In the genomic region with DNA sequence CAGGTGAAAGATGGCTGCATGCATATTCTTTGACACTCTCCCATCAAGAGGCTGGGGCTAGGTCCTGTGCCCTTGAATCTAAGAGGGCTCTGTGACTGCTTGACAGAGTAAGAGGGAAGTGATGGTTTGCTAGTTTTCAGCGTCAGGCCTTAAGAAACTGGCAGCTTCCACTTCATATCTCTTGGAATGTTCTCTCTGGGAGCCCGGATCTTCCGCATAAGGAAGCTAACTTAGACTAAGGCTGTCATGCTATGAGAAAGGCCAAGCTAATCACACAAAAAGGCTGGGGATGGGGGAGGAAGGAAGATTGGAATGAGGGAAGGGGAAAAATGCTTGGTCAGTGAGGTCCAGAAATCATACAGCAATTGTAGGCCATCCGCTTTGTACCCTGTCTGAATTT, we compare ENCODE assay signal across 29 cellular contexts. TPM values are rescaled to one million over a fixed set of nuclear protein-coding genes. Genes with fewer than 3 reads are reported as not detected.
DNase-seq lines count a peak whose midpoint lies in the region; ATAC-seq, FAIRE-seq and TF ChIP-seq lines count a peak whose summit lies in the region.
"Had no signal": no experiment of that assay in that cellular context is flagged by ENCODE, and none has a peak within 500 bp of the region (broad histone marks: within the 10 kb centered on the region; RNA-seq: fewer than 3 reads in every experiment).

No MANE protein-coding gene starts in this region.

- TF ChIP-seq CTCF in WTC11 (IDR thresholded peaks at IDR 0.05) = no peak
- TF ChIP-seq CTCF in chondrocyte (IDR thresholded peaks at IDR 0.05) = no peak
- no peak for TF ChIP-seq CTCF in omental fat pad (IDR thresholded peaks at IDR 0.05)
- TF ChIP-seq CTCF in kidney (IDR thresholded peaks at IDR 0.05; ENCODE audit: borderline replicate concordance, extremely low read depth, insufficient read depth) = no peak
- TF ChIP-seq CTCF in lower lobe of right lung (IDR thresholded peaks at IDR 0.05) = no peak

- H3K36me3 Mint-ChIP-seq in WTC11 (peaks cover 5% of the 10 kb centered on the region), chondrocyte (ENCODE audit: low read depth) (no peaks in the 10 kb centered on the region)
- H3K36me3 Mint-ChIP-seq: stimulated activated effector memory CD8-positive, alpha-beta T cell treated with anti-CD3 and anti-CD28 coated beads, Interleukin-12 subunit alpha, Interleukin-12 subunit beta, amount 100 ng/mL, for 72 hours had no signal

- no peak for FAIRE-seq in kidney (lab: Jason Lieb, UNC)
- FAIRE-seq: endothelial cell of umbilical vein, K562 had no signal

- H3K27ac ChIP-seq in kidney (ENCODE audit: low read depth in 2 of 2, low read length in 2 of 2) (no peak overlapping the region), lower lobe of right lung (no peak overlapping the region)
- H3K27ac ChIP-seq: BLaER1 treated with 17β-estradiol and CSF1 and Interleukin-3, amounts not matched to agents 10 nM and 100 nM; dorsolateral prefrontal cortex; SJCRH30 had no signal

- H3K27me3 Mint-ChIP-seq in WTC11 (ENCODE audit: low read depth) (no peaks in the 10 kb centered on the region), chondrocyte (ENCODE audit: low read depth) (no peaks in the 10 kb centered on the region)
- H3K27me3 Mint-ChIP-seq: activated naive CD4-positive, alpha-beta T cell treated with anti-CD3 and anti-CD28 coated beads, Interleukin-2, amount 10 ng/mL, durations not matched to agents 7 days and 5 days; central memory CD8-positive, alpha-beta T cell had no signal

- H3K4me3 ChIP-seq in kidney (ENCODE audit: low read length in 2 of 2) (no peak overlapping the region), lower lobe of right lung (no peak overlapping the region)
- H3K4me3 ChIP-seq: BLaER1 treated with 17β-estradiol and CSF1 and Interleukin-3, amounts not matched to agents 10 nM and 100 nM; dorsolateral prefrontal cortex; K562; SJCRH30 had no signal

- peaks cover 0 to 5% of the 10 kb centered on the region in 2 donors for H3K4me1 ChIP-seq in kidney (ENCODE audit: control insufficient read depth in 1 of 2, insufficient read depth in 1 of 2, low read depth in 1 of 2, low read length in 2 of 2)
- peaks cover 25% of the 10 kb centered on the region for H3K4me1 ChIP-seq in lower lobe of right lung

- intact Hi-C loops in left ventricle myocardium superior (cut with micrococcal nuclease) (no loop called here), kidney (cut with DNase I) (no loop called here), lower lobe of right lung (cut with DNase I) (no loop called here)

- no peaks in the 10 kb centered on the region for H3K9me3 Mint-ChIP-seq in WTC11
- no peaks in the 10 kb centered on the region for H3K9me3 Mint-ChIP-seq in chondrocyte (ENCODE audit: low read depth)
- H3K9me3 Mint-ChIP-seq: activated naive CD4-positive, alpha-beta T cell treated with anti-CD3 and anti-CD28 coated beads, Interleukin-2, amount 10 ng/mL, durations not matched to agents 7 days and 5 days; central memory CD8-positive, alpha-beta T cell; naive thymus-derived CD4-positive, alpha-beta T cell had no signal

- H3K4me3 Mint-ChIP-seq in WTC11 = no peak overlapping the region
- no peak overlapping the region for H3K4me3 Mint-ChIP-seq in chondrocyte (ENCODE audit: unreplicated experiment)
- H3K4me3 Mint-ChIP-seq: activated naive CD4-positive, alpha-beta T cell treated with anti-CD3 and anti-CD28 coated beads, Interleukin-2, amount 10 ng/mL, durations not matched to agents 7 days and 5 days; activated T-cell treated with anti-CD3 and anti-CD28 coated beads, Interleukin-2, amount 50 U/mL, for 72 hours; central memory CD8-positive, alpha-beta T cell; naive thymus-derived CD4-positive, alpha-beta T cell; stimulated activated effector memory CD8-positive, alpha-beta T cell treated with anti-CD3 and anti-CD28 coated beads, Interleukin-12 subunit alpha, Interleukin-12 subunit beta, amount 100 ng/mL, for 72 hours had no signal

- CTCF ChIA-PET in WTC11 (lab: Charles Lee) = interaction anchor here (1.0 to 1.8 kb wide), 2 partner anchors 48 to 51 kb away, joined by 4 read pairs; no protein-coding TSS in a partner anchor

- H3K4me1 Mint-ChIP-seq in WTC11 (peaks cover 63% of the 10 kb centered on the region), chondrocyte (ENCODE audit: low read depth) (peaks cover 48% of the 10 kb centered on the region)
- H3K4me1 Mint-ChIP-seq: central memory CD8-positive, alpha-beta T cell had no signal

- POLR2A ChIA-PET in WTC11 (lab: Charles Lee) = interaction anchor here (0.6 kb wide), 1 partner anchor 32 kb away, joined by 3 read pairs; no protein-coding TSS in a partner anchor

- no peak for DNase-seq in WTC11 (ENCODE audit: low spot score)
- DNase-seq in chondrocyte (ENCODE audit: low spot score) = no peak
- DNase-seq in left ventricle myocardium superior = no peak
- DNase-seq in omental fat pad (ENCODE audit: low spot score) = no peak
- no peak for DNase-seq in stimulated activated CD4-positive, alpha-beta T cell treated with anti-CD3 and anti-CD28 coated beads, Interleukin-15, amount 100 ng/mL, for 24 hours
- no peak for DNase-seq in kidney
- no peak for DNase-seq in lower lobe of right lung
- no peak for DNase-seq in activated gamma-delta T cell treated with Interleukin-2 at 50 U/mL for 16 hours
- DNase-seq: activated CD4-positive, alpha-beta T cell treated with anti-CD3 and anti-CD28 coated beads, Interleukin-2, amount 50 U/mL, for 1 hour; activated naive CD4-positive, alpha-beta T cell treated with anti-CD3 and anti-CD28 coated beads, Interleukin-2, amount 10 ng/mL, durations not matched to agents 7 days and 5 days; activated T-cell treated with anti-CD3 and anti-CD28 coated beads, Interleukin-2, amount 50 U/mL, for 72 hours; COR-L47; DMS53; dorsolateral prefrontal cortex; head of caudate nucleus; naive thymus-derived CD4-positive, alpha-beta T cell; NCI-H1105; NCI-H1930; NCI-H526 treated with DMSO at 0.1 percent for 48 hours; retina; SJCRH30; stimulated activated CD4-positive, alpha-beta T cell treated with anti-CD3 and anti-CD28 coated beads, Interleukin-4, amount 100 ng/mL, for 1 hour; T1000 had no signal

- H3K9me3 ChIP-seq in kidney (ENCODE audit: control insufficient read depth in 1 of 2, low read length in 2 of 2) (no peaks in the 10 kb centered on the region), lower lobe of right lung (no peaks in the 10 kb centered on the region)
- H3K9me3 ChIP-seq: SJCRH30 had no signal

- peak overlapping the region; percentile 8; the same call in 1 of the 2 replicates for H3K27ac Mint-ChIP-seq in WTC11
- peak overlapping the region; percentile 29 for H3K27ac Mint-ChIP-seq in chondrocyte (ENCODE audit: unreplicated experiment)
- H3K27ac Mint-ChIP-seq: activated naive CD4-positive, alpha-beta T cell treated with anti-CD3 and anti-CD28 coated beads, Interleukin-2, amount 10 ng/mL, durations not matched to agents 7 days and 5 days; activated T-cell treated with anti-CD3 and anti-CD28 coated beads, Interleukin-2, amount 50 U/mL, for 72 hours; naive thymus-derived CD4-positive, alpha-beta T cell; stimulated activated effector memory CD8-positive, alpha-beta T cell treated with anti-CD3 and anti-CD28 coated beads, Interleukin-12 subunit alpha, Interleukin-12 subunit beta, amount 100 ng/mL, for 72 hours had no signal

- ATAC-seq in WTC11 = peak; percentile 31
- ATAC-seq in left ventricle myocardium superior = peak; percentile 23
- ATAC-seq in omental fat pad (ENCODE audit: low FRiP score) = peak; percentile 39
- no peak for ATAC-seq in lower lobe of right lung
- ATAC-seq: activated T-cell treated with anti-CD3 and anti-CD28 coated beads, Interleukin-2, amount 50 U/mL, for 72 hours; K562; naive thymus-derived CD4-positive, alpha-beta T cell; Panc1; stimulated activated effector memory CD8-positive, alpha-beta T cell treated with anti-CD3 and anti-CD28 coated beads, Interleukin-12 subunit alpha, Interleukin-12 subunit beta, amount 100 ng/mL, for 72 hours had no signal

- no peak overlapping the region for H3K9ac ChIP-seq in kidney (ENCODE audit: low read length in 2 of 2)
- H3K9ac ChIP-seq: BLaER1 treated with 17β-estradiol and CSF1 and Interleukin-3, amounts not matched to agents 10 nM and 100 nM had no signal

- H3K27me3 ChIP-seq in lower lobe of right lung (ENCODE audit: low read depth) = no peaks in the 10 kb centered on the region
- H3K27me3 ChIP-seq: BLaER1 treated with 17β-estradiol and CSF1 and Interleukin-3, amounts not matched to agents 10 nM and 100 nM; dorsolateral prefrontal cortex; SJCRH30 had no signal

- H3K36me3 ChIP-seq in kidney (ENCODE audit: control insufficient read depth in 1 of 2, insufficient read depth in 2 of 2, low read length in 2 of 2) (no peaks in the 10 kb centered on the region), lower lobe of right lung (no peaks in the 10 kb centered on the region)
- H3K36me3 ChIP-seq: BLaER1 treated with 17β-estradiol and CSF1 and Interleukin-3, amounts not matched to agents 10 nM and 100 nM; SJCRH30 had no signal

TF ChIP-seq in WTC11, 78 proteins besides CTCF, POLR2A, EP300 and RAD21:
- TF ChIP-seq ZBTB21 (CRISPR knock-in tag; IDR thresholded peaks at IDR 0.05; ENCODE audit: borderline replicate concordance) (no peak), SP1 (CRISPR knock-in tag; conservative IDR thresholded peaks at IDR 0.05) (no peak)

RNA-seq across cellular contexts. Expression of a gene that starts 50.0 kb away (rescaled TPM):
- total RNA-seq in WTC11 (2021) = 14.0 to 19.7 TPM (median 15.5 TPM) in 3 replicates
- total RNA-seq in chondrocyte = 8.2 to 8.9 TPM (median 8.7 TPM) in 3 replicates
- total RNA-seq in left ventricle myocardium superior = 1.8 TPM
- total RNA-seq in omental fat pad = 10 to 100 TPM in 1 of 4 donors, 1 to 10 TPM in 3; 3.5 to 18.2 (median 5.2) TPM
- total RNA-seq in kidney = 3.9 TPM
- polyA plus RNA-seq in kidney (ENCODE audit: insufficient read depth, low read depth, low replicate concordance) = 3.2 TPM
- 5.0 TPM for total RNA-seq in lower lobe of right lung
- total RNA-seq: K562 had no signal

Comparison
In these comparisons a context has a peak if more than half of its experiments do, and no peak if none do; other contexts are left out.
1. ATAC-seq: peak in WTC11 (single experiment), left ventricle myocardium superior (single experiment) and omental fat pad (single experiment); none in lower lobe of right lung (0 of 2).